ENCODE assay signal across 8 cellular contexts in genomic region chr10:14010083-14010551, GRCh38.
DNase-seq lines count a peak whose midpoint lies in the region; ATAC-seq and TF ChIP-seq lines count a peak whose summit lies in the region.

No MANE protein-coding gene starts in this region.

- POLR2A ChIA-PET in SK-N-SH (lab: Yijun Ruan, JAX): interaction anchor here (0.9 kb wide), 1 partner anchor 163 kb away, joined by 4 read pairs; no protein-coding TSS in a partner anchor

- peak overlapping the region; percentile 88 for H3K27ac Mint-ChIP-seq in T-helper 2 cell treated with Interferon-gamma antibody and Interleukin-4, amounts not matched to agents 5 μg/mL and 100 μg/mL, for 36 hours
- no peak overlapping the region for H3K27ac Mint-ChIP-seq in stimulated activated naive B cell treated with anti-CD40 and anti-IgM and Interleukin-4, amounts not matched to agents 10 μg/mL and 1 μg/mL and 100 μg/mL, for 72 hours

- H3K4me3 Mint-ChIP-seq in T-helper 2 cell treated with Interferon-gamma antibody and Interleukin-4, amounts not matched to agents 5 μg/mL and 100 μg/mL, for 36 hours: peak overlapping the region; percentile 90
- H3K4me3 Mint-ChIP-seq in stimulated activated naive B cell treated with anti-CD40 and anti-IgM and Interleukin-4, amounts not matched to agents 10 μg/mL and 1 μg/mL and 100 μg/mL, for 72 hours: peak overlapping the region in 1 of 2 donors; percentile 11

- H3K9me3 ChIP-seq in SK-N-SH: no peaks in the 10 kb centered on the region

- no peaks in the 10 kb centered on the region for H3K9me2 ChIP-seq in SK-N-SH

- H3K4me2 ChIP-seq in SK-N-SH: peak overlapping the region; percentile 78

- H3K36me3 Mint-ChIP-seq in T-helper 2 cell treated with Interferon-gamma antibody and Interleukin-4, amounts not matched to agents 5 μg/mL and 100 μg/mL, for 36 hours (ENCODE audit: low read depth): no peaks in the 10 kb centered on the region
- H3K36me3 Mint-ChIP-seq in stimulated activated naive B cell treated with anti-CD40 and anti-IgM and Interleukin-4, amounts not matched to agents 10 μg/mL and 1 μg/mL and 100 μg/mL, for 72 hours: no peaks in the 10 kb centered on the region

- H3F3A ChIP-seq in SK-N-SH (replicated peaks; ENCODE audit: insufficient read depth): peaks cover 28% of the 10 kb centered on the region

- peaks cover 0 to 23% of the 10 kb centered on the region in 2 experiments; a peak in 2 of 4 replicates for H3K4me1 ChIP-seq in SK-N-SH (ENCODE audit: control insufficient read depth in 1 of 2, insufficient read depth in 2 of 2, low read depth in 1 of 2, low read length in 1 of 2)

- H3K9me3 Mint-ChIP-seq in T-helper 2 cell treated with Interferon-gamma antibody and Interleukin-4, amounts not matched to agents 5 μg/mL and 100 μg/mL, for 36 hours: no peaks in the 10 kb centered on the region
- no peaks in the 10 kb centered on the region for H3K9me3 Mint-ChIP-seq in stimulated activated naive B cell treated with anti-CD40 and anti-IgM and Interleukin-4, amounts not matched to agents 10 μg/mL and 1 μg/mL and 100 μg/mL, for 72 hours

- TF ChIP-seq RAD21 in SK-N-SH (IDR thresholded peaks at IDR 0.05; ENCODE audit: low read length): no peak

- WGBS in SK-N-SH (ENCODE audit: low lambda C conversion rate): 6% methylated on average over 6 of the region's 6 CpGs

- no peaks in the 10 kb centered on the region for H3K36me3 ChIP-seq in SK-N-SH (replicated peaks in 1 of 2; ENCODE audit: control insufficient read depth in 1 of 2, insufficient read depth in 2 of 2, low read length in 1 of 2)

- peaks cover 27% of the 10 kb centered on the region for H3K4me1 Mint-ChIP-seq in T-helper 2 cell treated with Interferon-gamma antibody and Interleukin-4, amounts not matched to agents 5 μg/mL and 100 μg/mL, for 36 hours (ENCODE audit: low read depth)
- H3K4me1 Mint-ChIP-seq in stimulated activated naive B cell treated with anti-CD40 and anti-IgM and Interleukin-4, amounts not matched to agents 10 μg/mL and 1 μg/mL and 100 μg/mL, for 72 hours: peaks cover 17 to 25% of the 10 kb centered on the region in 2 donors

- H3K9ac ChIP-seq in SK-N-SH: peak overlapping the region; percentile 85

- peaks cover 29% of the 10 kb centered on the region for H3K79me2 ChIP-seq in SK-N-SH (ENCODE audit: insufficient read depth)

- peak; percentile 33 to 52 for ATAC-seq in stimulated activated naive B cell treated with anti-CD40 and anti-IgM and Interleukin-4, amounts not matched to agents 10 μg/mL and 1 μg/mL and 100 μg/mL, for 72 hours (replicated peaks)

- CTCF ChIA-PET in SK-N-SH (lab: Yijun Ruan, JAX): no interaction called here

- peak overlapping the region; percentile 97 to 99 for H3K27ac ChIP-seq in SK-N-SH (ENCODE audit: low read depth in 2 of 2, low read length in 1 of 2)

- DNase-seq in T-helper 2 cell treated with Interferon-gamma antibody and Interleukin-4, amounts not matched to agents 5 μg/mL and 100 μg/mL, for 36 hours (ENCODE audit: low spot score): no peak
- no peak for DNase-seq in T-helper 2 cell
- DNase-seq in SK-N-SH: no peak
- peak; percentile 81 to 86 for DNase-seq in foreskin fibroblast
- DNase-seq in stimulated activated naive B cell treated with anti-CD40 and anti-IgM and Interleukin-4, amounts not matched to agents 10 μg/mL and 1 μg/mL and 100 μg/mL, for 72 hours: no peak
- no peak for DNase-seq in stimulated activated CD8-positive, alpha-beta memory T cell treated with anti-CD3 and anti-CD28 coated beads, Interleukin-4, amount 100 ng/mL, for 48 hours
- no peak for DNase-seq in SKM-1 treated with dmso at 0.1 percent for 144 hours (lab: John Stamatoyannopoulos, UW; ENCODE audit: unreplicated experiment)
- no peak for DNase-seq in NCI-H2107 (lab: John Stamatoyannopoulos, UW)

- H3K27me3 Mint-ChIP-seq in T-helper 2 cell treated with Interferon-gamma antibody and Interleukin-4, amounts not matched to agents 5 μg/mL and 100 μg/mL, for 36 hours (ENCODE audit: low read depth): peaks cover 44% of the 10 kb centered on the region
- H3K27me3 Mint-ChIP-seq in stimulated activated naive B cell treated with anti-CD40 and anti-IgM and Interleukin-4, amounts not matched to agents 10 μg/mL and 1 μg/mL and 100 μg/mL, for 72 hours: peaks cover 54 to 62% of the 10 kb centered on the region in 2 donors

- H4K20me1 ChIP-seq in SK-N-SH (ENCODE audit: insufficient read depth): no peaks in the 10 kb centered on the region

- H3K4me3 ChIP-seq in SK-N-SH (ENCODE audit: low read depth in 2 of 2, low read length in 1 of 2) (peak overlapping the region; percentile 51 to 67), foreskin fibroblast (ENCODE audit: low read depth in 1 of 2, low read length in 2 of 2) (peak overlapping the region; percentile 57 to 62)

- peak in 1 of 2 experiments; percentile 15; a peak in 1 of 4 replicates for TF ChIP-seq EP300 in SK-N-SH (IDR thresholded peaks at IDR 0.05; ENCODE audit: borderline replicate concordance in 1 of 2, low read depth in 1 of 2, low read length in 1 of 2)

- no peak for TF ChIP-seq CTCF in SK-N-SH (IDR thresholded peaks at IDR 0.05)
- no peak for TF ChIP-seq CTCF in foreskin fibroblast (IDR thresholded peaks at IDR 0.05; ENCODE audit: low read depth, low read length)

- no peaks in the 10 kb centered on the region for H3K27me3 ChIP-seq in SK-N-SH (ENCODE audit: insufficient read depth)

- peak overlapping the region; percentile 49; the same call in 1 of the 2 replicates for H2AFZ ChIP-seq in SK-N-SH (ENCODE audit: low read depth)

TF ChIP-seq in SK-N-SH, 30 proteins besides CTCF, POLR2A, EP300 and RAD21:
- TF ChIP-seq MAX (IDR thresholded peaks at IDR 0.05; ENCODE audit: low read depth) (no peak; the same call in 1 of the 2 replicates), TCF12 (IDR thresholded peaks at IDR 0.05) (peak; percentile 75), TAF1 (IDR thresholded peaks at IDR 0.05; ENCODE audit: borderline replicate concordance, low read depth, low read length) (no peak), NFIC (IDR thresholded peaks at IDR 0.05; ENCODE audit: borderline replicate concordance) (0 out of 2 replicates have a peak, but pooled peaks have one; percentile 14)

Comparison
In these comparisons a context has a peak if more than half of its experiments do, and no peak if none do; other contexts are left out.
1. DNase-seq: peak in foreskin fibroblast (2 of 2); none in T-helper 2 cell treated with Interferon-gamma antibody and Interleukin-4, amounts not matched to agents 5 μg/mL and 100 μg/mL, for 36 hours (single experiment), T-helper 2 cell (0 of 5), SK-N-SH (single experiment), stimulated activated naive B cell treated with anti-CD40 and anti-IgM and Interleukin-4, amounts not matched to agents 10 μg/mL and 1 μg/mL and 100 μg/mL, for 72 hours (single experiment), stimulated activated CD8-positive, alpha-beta memory T cell treated with anti-CD3 and anti-CD28 coated beads, Interleukin-4, amount 100 ng/mL, for 48 hours (single experiment), SKM-1 treated with dmso at 0.1 percent for 144 hours (single experiment) and NCI-H2107 (single experiment).